Comparison of ENCODE assay signal across 9 cellular contexts in genomic region chr10:110803830-110804338, GRCh38.
A peak's percentile ranks its signal among the peaks of the same experiment; 100 is the strongest.
DNase-seq lines count a peak whose midpoint lies in the region; ATAC-seq and TF ChIP-seq lines count a peak whose summit lies in the region.
"Had no signal": no experiment of that assay in that cellular context is flagged by ENCODE, and none has a peak within 500 bp of the region (broad histone marks: within the 10 kb centered on the region; RNA-seq: fewer than 3 reads in every experiment).

No MANE protein-coding gene starts in this region.

- peaks cover 5% of the 10 kb centered on the region for H3K4me1 ChIP-seq in colonic mucosa

- no peaks in the 10 kb centered on the region for H3K36me3 ChIP-seq in colonic mucosa

- H3K27me3 Mint-ChIP-seq in stimulated activated naive CD8-positive, alpha-beta T cell treated with anti-CD3 and anti-CD28 coated beads, Interleukin-15, Interleukin-2, amounts not matched to agents 100 ng/mL and 50 ng/mL, for 24 hours: no peaks in the 10 kb centered on the region

- peak; percentile 65 for TF ChIP-seq CTCF in colonic mucosa (IDR thresholded peaks at IDR 0.05)

- intact Hi-C loops in colonic mucosa (cut with DNase I): loop anchor here (5.0 kb wide), 1 partner anchor 88 kb away; no protein-coding TSS in a partner anchor

- peak overlapping the region; percentile 69 for H3K27ac Mint-ChIP-seq in stimulated activated naive CD8-positive, alpha-beta T cell treated with anti-CD3 and anti-CD28 coated beads, Interleukin-15, Interleukin-2, amounts not matched to agents 100 ng/mL and 50 ng/mL, for 24 hours

- H3K9me3 ChIP-seq in colonic mucosa: no peaks in the 10 kb centered on the region
- H3K9me3 ChIP-seq: SJCRH30 had no signal

- H3K4me3 Mint-ChIP-seq in stimulated activated naive CD8-positive, alpha-beta T cell treated with anti-CD3 and anti-CD28 coated beads, Interleukin-15, Interleukin-2, amounts not matched to agents 100 ng/mL and 50 ng/mL, for 24 hours: peak overlapping the region; percentile 42

- H3K4me1 Mint-ChIP-seq in stimulated activated naive CD8-positive, alpha-beta T cell treated with anti-CD3 and anti-CD28 coated beads, Interleukin-15, Interleukin-2, amounts not matched to agents 100 ng/mL and 50 ng/mL, for 24 hours (ENCODE audit: low read depth): peaks cover 29% of the 10 kb centered on the region

- H3K4me3 ChIP-seq in colonic mucosa: no peak overlapping the region
- H3K4me3 ChIP-seq: SJCRH30 had no signal

- peak overlapping the region; percentile 19 to 61 for H3K9ac ChIP-seq in colonic mucosa (ENCODE audit: low read depth in 2 of 2, low read length in 2 of 2)

- ATAC-seq in GM18909 (IDR thresholded peaks at IDR 0.05; ENCODE audit: poor library complexity, unreplicated experiment) (peak; percentile 67), HG03342 (IDR thresholded peaks at IDR 0.05; ENCODE audit: unreplicated experiment) (peak; percentile 70), SK-N-SH treated with all-trans-retinoic acid at 6 μM for 48 hours (peak; percentile 93), left lobe of liver (peak; percentile 91)

- DNase-seq in C1 segment of cervical spinal cord (lab: John Stamatoyannopoulos, UW) (peak in 9 of 14 donors; percentile 16 to 55 (median 47)), colonic mucosa (peak; percentile 79), left lobe of liver (ENCODE audit: low spot score) (no peak), occipital lobe (lab: John Stamatoyannopoulos, UW) (no peak)

- no peaks in the 10 kb centered on the region for H3K9me3 Mint-ChIP-seq in stimulated activated naive CD8-positive, alpha-beta T cell treated with anti-CD3 and anti-CD28 coated beads, Interleukin-15, Interleukin-2, amounts not matched to agents 100 ng/mL and 50 ng/mL, for 24 hours

- H3K27ac ChIP-seq in colonic mucosa: peak overlapping the region; percentile 4

- H3K36me3 Mint-ChIP-seq in stimulated activated naive CD8-positive, alpha-beta T cell treated with anti-CD3 and anti-CD28 coated beads, Interleukin-15, Interleukin-2, amounts not matched to agents 100 ng/mL and 50 ng/mL, for 24 hours (ENCODE audit: low read depth): no peaks in the 10 kb centered on the region

- H3K27me3 ChIP-seq in colonic mucosa: no peaks in the 10 kb centered on the region
- H3K27me3 ChIP-seq: SJCRH30 had no signal

TF ChIP-seq in SK-N-SH treated with all-trans-retinoic acid at 6 μM for 48 hours, 23 proteins besides CTCF, POLR2A, EP300 and RAD21:
- TF ChIP-seq TSHZ2 (CRISPR knock-in tag; IDR thresholded peaks at IDR 0.05): no peak
- no peak for TF ChIP-seq CSDC2 (CRISPR knock-in tag; IDR thresholded peaks at IDR 0.05)
- no peak for TF ChIP-seq TCF4 (CRISPR knock-in tag; IDR thresholded peaks at IDR 0.05; ENCODE audit: borderline replicate concordance)

Comparison
In these comparisons a context has a peak if more than half of its experiments do, and no peak if none do; other contexts are left out.
1. DNase-seq: peak in C1 segment of cervical spinal cord (9 of 14) and colonic mucosa (single experiment); none in left lobe of liver (single experiment) and occipital lobe (single experiment).
2. Peak in every context shown above with its lines, with median percentiles within 50 percentile points of each other: ATAC-seq.